ENCODE assay signal across 8 cellular contexts in genomic region chr22:46791201-46791731, GRCh38. TPM values are rescaled to one million over a fixed set of nuclear protein-coding genes. Genes with fewer than 3 reads are reported as not detected.
DNase-seq lines count a peak whose midpoint lies in the region.

No MANE protein-coding gene starts in this region.

- no peaks in the 10 kb centered on the region for H3K4me1 ChIP-seq in mesendoderm (ENCODE audit: control insufficient read depth, low read depth, low read length)

- H3K4me3 ChIP-seq in mesendoderm (ENCODE audit: low read length) = no peak overlapping the region

- H3K18ac ChIP-seq in mesendoderm (ENCODE audit: low read length) = no peak overlapping the region

- no peak overlapping the region for H4K8ac ChIP-seq in mesendoderm (ENCODE audit: low read depth, low read length)

- H2AK5ac ChIP-seq in mesendoderm (ENCODE audit: low read length) = no peak overlapping the region

- no peak overlapping the region for H3K4ac ChIP-seq in mesendoderm (ENCODE audit: low read depth, low read length)

- no CpG with 5 or more reads among the region's 13 CpGs for WGBS in mesendoderm (ENCODE audit: extremely low coverage, insufficient coverage, low lambda C conversion rate)

- DNase-seq in Ammon's horn (ENCODE audit: low spot score) = peak; percentile 73
- DNase-seq in NOMO-1 treated with DMSO at 0.1 percent for 48 hours (lab: John Stamatoyannopoulos, UW; ENCODE audit: unreplicated experiment) = peak; percentile 44
- peak; percentile 72 for DNase-seq in activated T-helper 1 cell treated with Interleukin-2 at 50 U/mL for 16 hours (ENCODE audit: low read depth)
- peak; percentile 67 for DNase-seq in fibroblast of peridontal ligament (ENCODE audit: extremely low read depth)
- DNase-seq in stimulated activated CD4-positive, alpha-beta T cell treated with anti-CD3 and anti-CD28 coated beads, Interleukin-12 subunit alpha, Interleukin-12 subunit beta, amount 100 ng/mL, for 24 hours (ENCODE audit: low read depth in 2 of 2) = peak; percentile 52 to 68
- DNase-seq in ureter (ENCODE audit: low spot score) = no peak
- DNase-seq in mesendoderm = no peak
- DNase-seq in NCI-H510A (lab: John Stamatoyannopoulos, UW) = no peak

- H3K9ac ChIP-seq in mesendoderm (ENCODE audit: low read length) = no peak overlapping the region

- no peaks in the 10 kb centered on the region for H3K79me2 ChIP-seq in mesendoderm (ENCODE audit: control insufficient read depth, insufficient read depth, low read length)

- no peak overlapping the region for H3K4me2 ChIP-seq in mesendoderm (ENCODE audit: low read length)

- H3K27ac ChIP-seq in mesendoderm (ENCODE audit: low read depth, low read length) = no peak overlapping the region

- no peak overlapping the region for H2BK15ac ChIP-seq in mesendoderm (replicated peaks; ENCODE audit: low read depth)

- no peak overlapping the region for H3K56ac ChIP-seq in mesendoderm (ENCODE audit: low read length)

- no peak overlapping the region for H3K23ac ChIP-seq in mesendoderm (ENCODE audit: low read length)

- H2BK120ac ChIP-seq in mesendoderm (ENCODE audit: low read depth, low read length) = no peak overlapping the region

- H3K27me3 ChIP-seq in mesendoderm (ENCODE audit: insufficient read depth, low read length, poor library complexity) = no peaks in the 10 kb centered on the region

- no peaks in the 10 kb centered on the region for H3K36me3 ChIP-seq in mesendoderm (ENCODE audit: control insufficient read depth, insufficient read depth, low read length)

- no peak overlapping the region for H4K5ac ChIP-seq in mesendoderm (ENCODE audit: low read length)

- H2BK5ac ChIP-seq in mesendoderm (ENCODE audit: low read length) = no peak overlapping the region

- peaks cover 5% of the 10 kb centered on the region for H3K79me1 ChIP-seq in mesendoderm (ENCODE audit: low read length)

RNA-seq across cellular contexts. Expression of gene TBC1D22A, which starts 28.8 kb away (rescaled TPM):
- 32.6 TPM for total RNA-seq in ureter
- 11.9 TPM for polyA plus RNA-seq in mesendoderm (2013, experiment 1 of 2)
- 11.3 TPM for polyA plus RNA-seq in mesendoderm (2013, experiment 2 of 2)

RNA-seq across cellular contexts. Expression of gene CERK, which starts 53.2 kb away (rescaled TPM):
- total RNA-seq in ureter = 13.0 TPM
- polyA plus RNA-seq in mesendoderm (2013, experiment 1 of 2) = 26.7 TPM
- 26.7 TPM for polyA plus RNA-seq in mesendoderm (2013, experiment 2 of 2)

Comparison
In these comparisons a context has a peak if more than half of its experiments do, and no peak if none do; other contexts are left out.
1. DNase-seq: peak in Ammon's horn (single experiment), NOMO-1 treated with DMSO at 0.1 percent for 48 hours (single experiment), activated T-helper 1 cell treated with Interleukin-2 at 50 U/mL for 16 hours (single experiment), fibroblast of peridontal ligament (single experiment) and stimulated activated CD4-positive, alpha-beta T cell treated with anti-CD3 and anti-CD28 coated beads, Interleukin-12 subunit alpha, Interleukin-12 subunit beta, amount 100 ng/mL, for 24 hours (2 of 2); none in ureter (single experiment), mesendoderm (single experiment) and NCI-H510A (single experiment).